ENCODE assay signal across 1 cellular context in genomic region chr20:34676642-34677373, GRCh38.
TF ChIP-seq lines count a peak whose summit lies in the region.

TSS of gene PIGU (minus strand) at chr20:34677092. CDS start at chr20:34677085, 7 bp downstream.

TF ChIP-seq in A549, 52 proteins besides CTCF, POLR2A, EP300 and RAD21 (continued from another document):
- no peak for TF ChIP-seq RCOR1 (IDR thresholded peaks at IDR 0.05; ENCODE audit: low read depth, low read length)
- no peak for TF ChIP-seq ATOH8 (CRISPR knock-in tag; IDR thresholded peaks at IDR 0.05; ENCODE audit: low read depth)
- TF ChIP-seq PHF8 (IDR thresholded peaks at IDR 0.05; ENCODE audit: borderline replicate concordance, low read depth): peak; percentile 74
TF ChIP-seq in A549: peak in this region for 8.
